1 cellular context compared by ENCODE assay signal in genomic region chr15:77584201-77584600, GRCh38.
TF ChIP-seq lines count a peak whose summit lies in the region.

No MANE protein-coding gene starts in this region.

TF ChIP-seq in GM23338, 12 proteins besides CTCF, POLR2A, EP300 and RAD21 (continued from another document):
- TF ChIP-seq REST (IDR thresholded peaks at IDR 0.05; ENCODE audit: unreplicated experiment) (no peak), ZNF462 (CRISPR knock-in tag; IDR thresholded peaks at IDR 0.05) (no peak), NANOG (IDR thresholded peaks at IDR 0.05; ENCODE audit: borderline replicate concordance) (no peak), CREB1 (CRISPR knock-in tag; IDR thresholded peaks at IDR 0.05; ENCODE audit: low read depth) (no peak), ETS1 (IDR thresholded peaks at IDR 0.05) (no peak)
